ENCODE assay signal across 8 cellular contexts in the genomic region with DNA sequence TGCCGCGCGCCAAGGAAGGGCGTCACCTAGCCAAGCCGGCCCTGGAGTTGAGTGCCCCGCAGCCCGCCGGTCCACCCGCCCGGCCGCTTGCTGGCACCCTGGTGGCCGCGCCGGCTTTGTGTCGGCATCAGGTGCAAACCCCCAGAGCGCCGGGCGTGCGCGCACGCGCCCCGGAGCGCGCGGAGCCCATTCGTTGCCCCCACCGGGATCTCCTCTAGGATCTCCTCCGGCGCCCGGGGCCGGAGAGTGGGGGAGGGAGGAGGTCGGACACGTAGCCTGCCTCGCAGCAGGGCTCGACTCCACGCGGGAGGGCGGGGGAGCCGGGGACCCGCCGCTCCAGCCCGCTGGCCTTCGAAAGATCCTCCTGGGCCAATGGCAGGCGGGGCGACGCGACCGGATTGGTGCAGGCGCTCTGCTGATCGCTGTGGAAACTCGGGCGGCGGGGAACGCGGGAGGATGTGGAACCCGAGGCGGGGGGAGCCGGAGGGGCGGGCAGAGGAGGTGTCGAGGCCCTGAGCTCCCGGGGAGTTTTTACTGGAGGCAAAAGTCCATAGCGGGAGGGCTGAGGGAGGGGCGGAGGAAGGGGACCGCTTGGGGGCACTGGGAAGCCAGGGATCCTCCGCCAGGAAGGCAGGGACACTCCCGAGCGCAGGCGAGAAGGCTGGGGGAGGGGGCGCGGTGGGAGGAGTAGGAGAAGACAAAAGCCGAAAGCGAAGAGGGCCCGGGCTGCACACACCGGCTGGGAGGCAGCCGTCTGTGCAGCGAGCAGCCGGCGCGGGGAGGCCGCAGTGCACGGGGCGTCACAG. TPM values are rescaled to one million over a fixed set of nuclear protein-coding genes. Genes with fewer than 3 reads are reported as not detected.
DNase-seq lines count a peak whose midpoint lies in the region; ATAC-seq and TF ChIP-seq lines count a peak whose summit lies in the region.

TSS of gene FADS2 (plus strand) at position 728 of the 806 bp plus-strand sequence. CDS start 91 bp downstream, outside the sequence.

- H3K27ac ChIP-seq in body of pancreas = peak within 1 kb of the TSS in 3 of 4 donors; percentile 15 to 75 (median 65)

- no peaks in the 10 kb centered on the region for H3K27me3 Mint-ChIP-seq in T-helper 2 cell treated with Interferon-gamma antibody and Interleukin-4, amounts not matched to agents 5 μg/mL and 100 μg/mL, for 36 hours (ENCODE audit: low read depth)

- no peaks in the 10 kb centered on the region for H3K9me3 Mint-ChIP-seq in T-helper 2 cell treated with Interferon-gamma antibody and Interleukin-4, amounts not matched to agents 5 μg/mL and 100 μg/mL, for 36 hours

- no peaks in the 10 kb centered on the region for H3K36me3 ChIP-seq in body of pancreas (replicated peaks in 1 of 2; ENCODE audit: insufficient read depth in 1 of 2, low read depth in 2 of 2)

- H3K27me3 ChIP-seq in body of pancreas = peaks cover 0 to 5% of the 10 kb centered on the region in 2 donors

- TF ChIP-seq POLR2A in body of pancreas (IDR thresholded peaks at IDR 0.05) = peak in 2 of 3 donors; percentile 15 to 55

- TF ChIP-seq CTCF in GM12875 (IDR thresholded peaks at IDR 0.05; ENCODE audit: borderline replicate concordance, insufficient read depth, low read depth, low read length) (0 out of 2 replicates have a peak, but pooled peaks have one; percentile 15), body of pancreas (IDR thresholded peaks at IDR 0.05) (no peak), retinal pigment epithelial cell (conservative IDR thresholded peaks at IDR 0.05; ENCODE audit: low read depth, low read length) (peak; percentile 11)

- H3K4me3 ChIP-seq in GM12875 (ENCODE audit: low read depth, low read length) (peak within 1 kb of the TSS; percentile 97), body of pancreas (peak within 1 kb of the TSS in 1 of 2 donors; percentile 22), retinal pigment epithelial cell (ENCODE audit: low read length) (peak within 1 kb of the TSS; percentile 93)

- peaks cover 29% of the 10 kb centered on the region for H3K36me3 Mint-ChIP-seq in T-helper 2 cell treated with Interferon-gamma antibody and Interleukin-4, amounts not matched to agents 5 μg/mL and 100 μg/mL, for 36 hours (ENCODE audit: low read depth)

- H3K4me1 Mint-ChIP-seq in T-helper 2 cell treated with Interferon-gamma antibody and Interleukin-4, amounts not matched to agents 5 μg/mL and 100 μg/mL, for 36 hours (ENCODE audit: low read depth) = peaks cover 46% of the 10 kb centered on the region

- intact Hi-C loops in body of pancreas (cut with DNase I) = no loop called here

- H3K9me3 ChIP-seq in body of pancreas = no peaks in the 10 kb centered on the region

- DNase-seq in NCI-H1694 (lab: John Stamatoyannopoulos, UW) (peak; percentile 88), body of pancreas (peak; percentile 64 to 88 (median 72)), iPS DF 19.7 (ENCODE audit: low read depth, low spot score) (peak; percentile 79), retinal pigment epithelial cell (ENCODE audit: low read depth) (peak; percentile 83), NK-92 (lab: John Stamatoyannopoulos, UW; ENCODE audit: unreplicated experiment) (no peak)
- DNase-seq in T-helper 2 cell treated with Interferon-gamma antibody and Interleukin-4, amounts not matched to agents 5 μg/mL and 100 μg/mL, for 36 hours (ENCODE audit: low spot score) = peak; percentile 93

- ATAC-seq in HG02763 (IDR thresholded peaks at IDR 0.05; ENCODE audit: unreplicated experiment) (peak; percentile 64), body of pancreas (peak; percentile 76)

- H3K4me3 Mint-ChIP-seq in T-helper 2 cell treated with Interferon-gamma antibody and Interleukin-4, amounts not matched to agents 5 μg/mL and 100 μg/mL, for 36 hours = peak within 1 kb of the TSS; percentile 91

- peak within 1 kb of the TSS; percentile 96 for H3K27ac Mint-ChIP-seq in T-helper 2 cell treated with Interferon-gamma antibody and Interleukin-4, amounts not matched to agents 5 μg/mL and 100 μg/mL, for 36 hours

- H3K4me1 ChIP-seq in body of pancreas = peaks cover 26% of the 10 kb centered on the region

- WGBS in body of pancreas, 2 donors = 1 to 3% methylated on average over 30 to 83 of the region's 83 CpGs

RNA-seq across cellular contexts. Expression of gene FADS2, which starts in this region (rescaled TPM):
- total RNA-seq in body of pancreas = 1 to 10 TPM; 2.0 to 4.4 TPM

Comparison
In these comparisons a context has a peak if more than half of its experiments do, and no peak if none do; other contexts are left out.
1. CTCF ChIP-seq: peak in GM12875 (single experiment) and retinal pigment epithelial cell (single experiment); none in body of pancreas (0 of 7).